ENCODE assay signal across 8 cellular contexts in genomic region chr9:110152704-110153374, GRCh38. TPM values are rescaled to one million over a fixed set of nuclear protein-coding genes. Genes with fewer than 3 reads are reported as not detected.
A peak's percentile ranks its signal among the peaks of the same experiment; 100 is the strongest.
DNase-seq lines count a peak whose midpoint lies in the region; ATAC-seq and TF ChIP-seq lines count a peak whose summit lies in the region.

No MANE protein-coding gene starts in this region.

- POLR2A ChIA-PET in MCF 10A (lab: Yijun Ruan, JAX): interaction anchor here (0.7 kb wide), 1 partner anchor 134 kb away, joined by 3 read pairs; no protein-coding TSS in a partner anchor

- peak; percentile 75 for TF ChIP-seq CTCF in MCF 10A (IDR thresholded peaks at IDR 0.05; ENCODE audit: unreplicated experiment)
- peak; percentile 63 to 81 (median 69) for TF ChIP-seq CTCF in right lobe of liver (IDR thresholded peaks at IDR 0.05)

- DNase-seq in DMS53 treated with DMSO at 0.1 percent for 48 hours (lab: John Stamatoyannopoulos, UW; ENCODE audit: unreplicated experiment): peak; percentile 31
- DNase-seq in NCI-H774 (lab: John Stamatoyannopoulos, UW): peak; percentile 19
- DNase-seq in MCF 10A (ENCODE audit: unreplicated experiment): peak; percentile 66
- DNase-seq in right lobe of liver: no peak

- H3K27me3 Mint-ChIP-seq in MCF 10A (ENCODE audit: insufficient read depth, unreplicated experiment): no peaks in the 10 kb centered on the region

- no peaks in the 10 kb centered on the region for H3K36me3 ChIP-seq in right lobe of liver

- H3K4me3 Mint-ChIP-seq in MCF 10A (ENCODE audit: unreplicated experiment): no peak overlapping the region

- no peak overlapping the region for H3K27ac Mint-ChIP-seq in MCF 10A (ENCODE audit: low read depth, unreplicated experiment)

- no TSS peak for BruUV-seq in MCF 10A (replicated peaks; lab: Mats Ljungman, UMichigan)

- peak; percentile 22 for ATAC-seq in HG03432 (IDR thresholded peaks at IDR 0.05; ENCODE audit: unreplicated experiment)
- ATAC-seq in right lobe of liver: peak; percentile 7 to 53 (median 44)
- ATAC-seq in HG03457 (IDR thresholded peaks at IDR 0.05; ENCODE audit: unreplicated experiment): no peak
- ATAC-seq in HG02885 (IDR thresholded peaks at IDR 0.05; ENCODE audit: poor library complexity, unreplicated experiment): no peak
- ATAC-seq in HG02870 (IDR thresholded peaks at IDR 0.05; ENCODE audit: unreplicated experiment): no peak

- H3K4me1 ChIP-seq in right lobe of liver: peaks cover 0 to 10% (median 4%) of the 10 kb centered on the region in 4 donors

- no peak for TF ChIP-seq POLR2A in right lobe of liver (IDR thresholded peaks at IDR 0.05)

- no peak overlapping the region for H3K4me3 ChIP-seq in right lobe of liver

- H3K9me3 ChIP-seq in right lobe of liver: no peaks in the 10 kb centered on the region

- CTCF ChIA-PET in MCF 10A (lab: Yijun Ruan, JAX): interaction anchor here (0.7 to 10.9 kb wide), 32 partner anchors 9 to 578 kb away, joined by 3 to 146 read pairs (median 4); no protein-coding TSS in a partner anchor

- WGBS in right lobe of liver (ENCODE audit: insufficient coverage, low coverage, low lambda C conversion rate, missing lambda C conversion rate): 15% methylated on average over 2 of the region's 3 CpGs

- peak overlapping the region in 1 of 3 donors; percentile 7 for H3K27ac ChIP-seq in right lobe of liver

- intact Hi-C loops in MCF 10A (cut with micrococcal nuclease) (loop anchor here (1.0 to 5.0 kb wide), 3 partner anchors 95 to 581 kb away; no protein-coding TSS in a partner anchor), right lobe of liver (cut with DNase I) (loop anchor here (10.0 kb wide), 1 partner anchor 248 kb away; no protein-coding TSS in a partner anchor)

- H3K9me3 Mint-ChIP-seq in MCF 10A (ENCODE audit: unreplicated experiment): peaks cover 6% of the 10 kb centered on the region

- no peaks in the 10 kb centered on the region for H3K27me3 ChIP-seq in right lobe of liver

- H3K36me3 Mint-ChIP-seq in MCF 10A (ENCODE audit: insufficient read depth, unreplicated experiment): peaks cover 31% of the 10 kb centered on the region

- no peaks in the 10 kb centered on the region for H3K4me1 Mint-ChIP-seq in MCF 10A (ENCODE audit: insufficient read depth, unreplicated experiment)

RNA-seq across cellular contexts. Expression of gene C9orf152, which starts 55.1 kb away (rescaled TPM):
- not detected in 2 replicates for total RNA-seq in MCF 10A (2022)
- 1 to 10 TPM in 2 of 6 experiments, under 1 TPM in 2, not detected in 2; 0.06 to 3.5 (median 0.74) TPM for total RNA-seq in right lobe of liver

Comparison
In these comparisons a context has a peak if more than half of its experiments do, and no peak if none do; other contexts are left out.
1. DNase-seq: peak in DMS53 treated with DMSO at 0.1 percent for 48 hours (single experiment), NCI-H774 (single experiment) and MCF 10A (single experiment); none in right lobe of liver (0 of 3).
2. ATAC-seq: peak in HG03432 (single experiment) and right lobe of liver (4 of 4); none in HG03457 (single experiment), HG02885 (single experiment) and HG02870 (single experiment).